In genomic region chr10:68957284-68957615, GRCh38 we compare ENCODE assay signal across 1 cellular context.
A peak's percentile ranks its signal among the peaks of the same experiment; 100 is the strongest.
TF ChIP-seq lines count a peak whose summit lies in the region.

No MANE protein-coding gene starts in this region.

TF ChIP-seq in GM12878, 131 proteins besides CTCF, POLR2A, EP300 and RAD21:
- TF ChIP-seq SREBF2 (IDR thresholded peaks at IDR 0.05; ENCODE audit: low read length) (no peak), CHD4 (IDR thresholded peaks at IDR 0.05) (no peak), NRF1 (conservative IDR thresholded peaks at IDR 0.05; ENCODE audit: low read depth, low read length) (no peak), YBX1 (IDR thresholded peaks at IDR 0.05) (no peak), ZNF274 (IDR thresholded peaks at IDR 0.05; ENCODE audit: insufficient read depth, insufficient read length) (no peak), LARP7 (IDR thresholded peaks at IDR 0.05) (0 out of 2 replicates have a peak, but pooled peaks have one; percentile 8), PBX3 (IDR thresholded peaks at IDR 0.05; ENCODE audit: insufficient replicate concordance, low read depth, low read length) (no peak), SMARCA5 (IDR thresholded peaks at IDR 0.05) (peak; percentile 56; the same call in 1 of the 2 replicates), ZSCAN29 (IDR thresholded peaks at IDR 0.05) (no peak), ZBTB33 (IDR thresholded peaks at IDR 0.05) (no peak), POLR2AphosphoS5 (IDR thresholded peaks at IDR 0.05; ENCODE audit: low read length) (peak; percentile 12; the same call in 1 of the 2 replicates), ZBTB40 (IDR thresholded peaks at IDR 0.05; ENCODE audit: borderline replicate concordance) (no peak), WRNIP1 (IDR thresholded peaks at IDR 0.05; ENCODE audit: borderline replicate concordance, low read depth, low read length) (no peak), KLF5 (IDR thresholded peaks at IDR 0.05; ENCODE audit: partially characterized antibody) (no peak), ZNF24 (IDR thresholded peaks at IDR 0.05) (no peak), IKZF1 (conservative IDR thresholded peaks at IDR 0.05) (no peak)
- TF ChIP-seq, protein P1, sequence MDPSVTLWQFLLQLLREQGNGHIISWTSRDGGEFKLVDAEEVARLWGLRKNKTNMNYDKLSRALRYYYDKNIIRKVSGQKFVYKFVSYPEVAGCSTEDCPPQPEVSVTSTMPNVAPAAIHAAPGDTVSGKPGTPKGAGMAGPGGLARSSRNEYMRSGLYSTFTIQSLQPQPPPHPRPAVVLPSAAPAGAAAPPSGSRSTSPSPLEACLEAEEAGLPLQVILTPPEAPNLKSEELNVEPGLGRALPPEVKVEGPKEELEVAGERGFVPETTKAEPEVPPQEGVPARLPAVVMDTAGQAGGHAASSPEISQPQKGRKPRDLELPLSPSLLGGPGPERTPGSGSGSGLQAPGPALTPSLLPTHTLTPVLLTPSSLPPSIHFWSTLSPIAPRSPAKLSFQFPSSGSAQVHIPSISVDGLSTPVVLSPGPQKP (IDR thresholded peaks at IDR 0.05; ENCODE audit: low read depth, low read length) = no peak
